Comparison of ENCODE assay signal across 8 cellular contexts in genomic region chr1:31943546-31944184, GRCh38. TPM values are rescaled to one million over a fixed set of nuclear protein-coding genes. Genes with fewer than 3 reads are reported as not detected.
DNase-seq lines count a peak whose midpoint lies in the region; ATAC-seq and TF ChIP-seq lines count a peak whose summit lies in the region.

No MANE protein-coding gene starts in this region.

- H3K27me3 ChIP-seq in adrenal gland (no peaks in the 10 kb centered on the region), muscle layer of duodenum (ENCODE audit: low read depth, low read length) (no peaks in the 10 kb centered on the region)

- peak overlapping the region in 1 of 4 donors; percentile 49 for H3K4me3 ChIP-seq in adrenal gland
- peak overlapping the region; percentile 31 to 64 for H3K4me3 ChIP-seq in muscle layer of duodenum (ENCODE audit: low read depth in 1 of 2, low read length in 2 of 2)

- 63 to 73% (median 68%) methylated on average over 3 of the region's 3 CpGs for WGBS in adrenal gland, 4 donors

- H3K9me3 ChIP-seq in adrenal gland (replicated peaks in 1 of 3) (no peaks in the 10 kb centered on the region), muscle layer of duodenum (ENCODE audit: control insufficient read depth in 1 of 2, low read length in 2 of 2) (no peaks in the 10 kb centered on the region)

- no peak for TF ChIP-seq POLR2A in adrenal gland (IDR thresholded peaks at IDR 0.05)

- H3K4me1 ChIP-seq in adrenal gland (replicated peaks in 1 of 2), result peaks cover 11 to 35% of the 10 kb centered on the region in 2 donors
- peaks cover 3 to 12% of the 10 kb centered on the region in 2 donors for H3K4me1 ChIP-seq in muscle layer of duodenum (ENCODE audit: control insufficient read depth in 1 of 2, insufficient read depth in 2 of 2, low read length in 2 of 2)

- no peaks in the 10 kb centered on the region for H3K36me3 ChIP-seq in adrenal gland (replicated peaks in 1 of 2)
- no peaks in the 10 kb centered on the region for H3K36me3 ChIP-seq in muscle layer of duodenum (ENCODE audit: control insufficient read depth in 1 of 2, insufficient read depth in 2 of 2, low read length in 2 of 2)

- peak; percentile 36 for ATAC-seq in HG02870 (IDR thresholded peaks at IDR 0.05; ENCODE audit: unreplicated experiment)

- intact Hi-C loops in adrenal gland (cut with DNase I), result no loop called here

- H3K27ac ChIP-seq in adrenal gland (peak overlapping the region; percentile 25 to 94 (median 83)), muscle layer of duodenum (ENCODE audit: low read length) (peak overlapping the region; percentile 87)

- TF ChIP-seq CTCF in adrenal gland (IDR thresholded peaks at IDR 0.05), result no peak

- DNase-seq in CD1c-positive myeloid dendritic cell (ENCODE audit: extremely low spot score) (peak; percentile 42), adrenal gland (no peak), dermis blood vessel endothelial cell (no peak), GM19238 (ENCODE audit: insufficient read length, low spot score) (no peak), DMS53 (lab: John Stamatoyannopoulos, UW) (no peak)
- DNase-seq in stimulated activated CD4-positive, alpha-beta T cell treated with anti-CD3 and anti-CD28 coated beads, Interleukin-1b, Interleukin-23, amount 100 ng/mL, for 48 hours, result no peak

RNA-seq across cellular contexts. Expression of gene PTP4A2, which starts 5.5 kb away (rescaled TPM):
- total RNA-seq in adrenal gland, result 100 to 1,000 TPM in 6 of 8 donors, 10 to 100 TPM in 2; 75.9 to 268 (median 185) TPM
- 100 to 1,000 TPM in 1 of 3 donors, 10 to 100 TPM in 2; 51.8 to 371 (median 56.2) TPM for polyA plus RNA-seq in adrenal gland
- 199 and 243 TPM in 2 replicates for total RNA-seq in dermis blood vessel endothelial cell
